In the genomic region with DNA sequence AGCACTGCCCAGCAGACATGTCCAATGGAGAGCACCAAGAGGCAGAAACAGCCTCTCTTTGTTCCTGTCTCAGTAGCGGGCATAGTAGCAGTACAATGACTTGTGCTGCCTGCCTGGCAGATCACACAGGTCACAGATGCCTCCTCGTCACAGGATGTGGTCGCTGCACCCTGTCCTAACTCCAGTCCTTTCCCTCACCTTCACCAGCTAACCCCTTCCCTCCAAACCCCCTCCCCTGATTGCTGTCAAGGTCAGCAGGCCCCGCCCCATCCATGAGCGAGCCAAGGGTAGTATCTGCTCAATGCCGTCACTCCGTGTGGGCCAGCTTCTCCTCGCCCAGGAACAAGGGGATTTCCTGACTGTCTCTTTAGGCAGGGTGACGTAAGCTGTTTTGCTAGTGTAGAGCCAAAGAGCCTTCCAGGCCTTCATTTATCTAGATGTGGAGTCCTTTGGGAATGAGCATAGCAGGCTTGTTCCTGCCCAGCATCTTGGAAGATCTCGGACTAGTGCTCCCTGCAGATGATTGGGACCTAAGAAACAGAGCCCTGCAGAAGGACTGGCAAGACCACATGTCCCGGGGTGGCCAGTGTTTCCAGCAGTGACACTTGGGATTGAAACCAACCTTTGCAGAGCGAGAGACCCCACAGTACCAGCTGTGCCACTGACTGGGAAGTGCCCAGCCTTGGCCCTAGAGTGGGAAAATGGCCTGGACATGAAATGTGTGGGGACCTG, we compare ENCODE assay signal across 1 cellular context.
A peak's percentile ranks its signal among the peaks of the same experiment; 100 is the strongest.
TF ChIP-seq lines count a peak whose summit lies in the region.

No MANE protein-coding gene starts in this region.

TF ChIP-seq in GM12878, 131 proteins besides CTCF, POLR2A, EP300 and RAD21 (continued from another document):
- TF ChIP-seq ZNF687 (IDR thresholded peaks at IDR 0.05) = peak; percentile 69
- TF ChIP-seq PML (IDR thresholded peaks at IDR 0.05; ENCODE audit: low read length) = no peak
- TF ChIP-seq RFX5 (IDR thresholded peaks at IDR 0.05; ENCODE audit: low read depth, low read length) = no peak
- TF ChIP-seq STAT3 (IDR thresholded peaks at IDR 0.05; ENCODE audit: low read depth, low read length) = no peak
- no peak for TF ChIP-seq CBFB (IDR thresholded peaks at IDR 0.05; ENCODE audit: low read depth)
- peak; percentile 80 for TF ChIP-seq NR2F1 (conservative IDR thresholded peaks at IDR 0.05)
- TF ChIP-seq RBBP5 (conservative IDR thresholded peaks at IDR 0.05) = no peak
- no peak for TF ChIP-seq SMAD5 (IDR thresholded peaks at IDR 0.05; ENCODE audit: low read depth)
- TF ChIP-seq IRF4 (IDR thresholded peaks at IDR 0.05; ENCODE audit: low read depth, low read length) = no peak
- no peak; the same call in 1 of the 2 replicates for TF ChIP-seq JUND (IDR thresholded peaks at IDR 0.05; ENCODE audit: low read depth, low read length)
- TF ChIP-seq, protein P1, sequence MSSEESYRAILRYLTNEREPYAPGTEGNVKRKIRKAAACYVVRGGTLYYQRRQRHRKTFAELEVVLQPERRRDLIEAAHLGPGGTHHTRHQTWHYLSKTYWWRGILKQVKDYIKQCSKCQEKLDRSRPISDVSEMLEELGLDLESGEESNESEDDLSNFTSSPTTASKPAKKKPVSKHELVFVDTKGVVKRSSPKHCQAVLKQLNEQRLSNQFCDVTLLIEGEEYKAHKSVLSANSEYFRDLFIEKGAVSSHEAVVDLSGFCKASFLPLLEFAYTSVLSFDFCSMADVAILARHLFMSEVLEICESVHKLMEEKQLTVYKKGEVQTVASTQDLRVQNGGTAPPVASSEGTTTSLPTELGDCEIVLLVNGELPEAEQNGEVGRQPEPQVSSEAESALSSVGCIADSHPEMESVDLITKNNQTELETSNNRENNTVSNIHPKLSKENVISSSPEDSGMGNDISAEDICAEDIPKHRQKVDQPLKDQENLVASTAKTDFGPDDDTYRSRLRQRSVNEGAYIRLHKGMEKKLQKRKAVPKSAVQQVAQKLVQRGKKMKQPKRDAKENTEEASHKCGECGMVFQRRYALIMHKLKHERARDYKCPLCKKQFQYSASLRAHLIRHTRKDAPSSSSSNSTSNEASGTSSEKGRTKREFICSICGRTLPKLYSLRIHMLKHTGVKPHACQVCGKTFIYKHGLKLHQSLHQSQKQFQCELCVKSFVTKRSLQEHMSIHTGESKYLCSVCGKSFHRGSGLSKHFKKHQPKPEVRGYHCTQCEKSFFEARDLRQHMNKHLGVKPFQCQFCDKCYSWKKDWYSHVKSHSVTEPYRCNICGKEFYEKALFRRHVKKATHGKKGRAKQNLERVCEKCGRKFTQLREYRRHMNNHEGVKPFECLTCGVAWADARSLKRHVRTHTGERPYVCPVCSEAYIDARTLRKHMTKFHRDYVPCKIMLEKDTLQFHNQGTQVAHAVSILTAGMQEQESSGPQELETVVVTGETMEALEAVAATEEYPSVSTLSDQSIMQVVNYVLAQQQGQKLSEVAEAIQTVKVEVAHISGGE (CRISPR knock-in tag; IDR thresholded peaks at IDR 0.05) = no peak
